22 cellular contexts compared by ENCODE assay signal in genomic region chr9:7243838-7244237, GRCh38.
"Had no signal": no experiment of that assay in that cellular context is flagged by ENCODE, and none has a peak within 500 bp of the region (broad histone marks: within the 10 kb centered on the region; RNA-seq: fewer than 3 reads in every experiment).

No MANE protein-coding gene starts in this region.

- H3K79me2 ChIP-seq: hepatocyte had no signal

- FAIRE-seq: colon, TTC549 had no signal

- H3K27ac ChIP-seq: dorsolateral prefrontal cortex, hepatocyte, ovary, psoas muscle, tibial artery, uterus had no signal

- DNase-seq: activated B cell treated with CpG ODN at 0.5 μM for 24 hours; activated CD4-positive, alpha-beta T cell treated with anti-CD3 and anti-CD28 coated beads, Interleukin-2, amount 10 ng/mL, durations not matched to agents 24 days and 14 days; activated CD8-positive, alpha-beta T cell treated with anti-CD3 and anti-CD28 coated beads, Interleukin-2, amount 10 ng/mL, durations not matched to agents 7 days and 5 days; activated naive CD4-positive, alpha-beta T cell treated with Interleukin-2 at 50 U/mL for 16 hours; activated T-cell treated with anti-CD3 and anti-CD28 coated beads, Interleukin-2, amount 50 U/mL, for 24 hours; anterior cingulate cortex; central memory CD4-positive, alpha-beta T cell; dorsolateral prefrontal cortex; foreskin fibroblast; mesenchymal stem cell; naive thymus-derived CD4-positive, alpha-beta T cell; ovary; psoas muscle; right cardiac atrium; stimulated activated CD4-positive, alpha-beta T cell treated with anti-CD3 and anti-CD28 coated beads, Interleukin-2, amount 100 ng/mL, for 24 hours; stimulated activated naive CD8-positive, alpha-beta T cell treated with anti-CD3 and anti-CD28 coated beads, Interleukin-15, Interleukin-2, amounts not matched to agents 100 U/mL and 50 U/mL, for 24 hours; substantia nigra; tibial artery; uterus had no signal

- H3K4me2 ChIP-seq: hepatocyte had no signal

- H3K4me3 ChIP-seq: dorsolateral prefrontal cortex, hepatocyte, ovary, psoas muscle, tibial artery, uterus had no signal

- H2AFZ ChIP-seq: hepatocyte had no signal

- H3K4me1 ChIP-seq: psoas muscle, tibial artery, uterus had no signal

- H3K36me3 ChIP-seq: ovary, tibial artery, uterus had no signal

- H3K27me3 ChIP-seq: dorsolateral prefrontal cortex, ovary, tibial artery, uterus had no signal

- H3K9me3 ChIP-seq: ovary, psoas muscle, uterus had no signal
